Comparison of ENCODE assay signal across 8 cellular contexts in the genomic region with DNA sequence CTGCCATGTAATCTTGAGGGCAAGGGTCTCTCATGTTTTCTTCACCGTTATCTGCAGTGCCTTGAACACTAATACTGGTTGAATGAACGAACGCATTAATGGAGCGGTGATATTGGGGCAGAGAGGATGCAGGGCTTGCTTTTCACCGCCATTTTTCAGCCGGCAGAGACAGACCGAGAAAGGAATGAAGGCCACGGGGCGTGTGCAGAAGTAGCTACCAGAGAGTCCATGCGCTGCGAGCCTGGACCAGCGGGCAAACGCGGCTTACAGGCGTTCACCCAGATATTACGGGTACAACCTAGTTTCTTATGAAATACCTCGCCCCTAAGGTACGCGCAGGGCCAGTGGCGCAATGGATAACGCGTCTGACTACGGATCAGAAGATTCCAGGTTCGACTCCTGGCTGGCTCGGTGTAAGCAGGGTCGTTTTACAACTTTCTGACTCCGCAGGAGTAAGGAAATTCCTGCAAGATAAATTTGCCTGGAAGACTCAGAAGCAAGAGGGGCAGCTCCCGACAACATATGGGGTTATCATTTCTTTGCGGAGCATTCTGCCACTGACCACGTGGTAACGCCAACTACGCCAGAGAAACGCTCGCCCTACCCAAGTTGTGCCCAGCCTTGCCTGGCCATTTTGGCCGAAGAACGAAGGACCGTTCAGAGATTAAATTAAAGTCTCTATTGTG. TPM values are rescaled to one million over a fixed set of nuclear protein-coding genes. Genes with fewer than 3 reads are reported as not detected.
DNase-seq lines count a peak whose midpoint lies in the region; FAIRE-seq and TF ChIP-seq lines count a peak whose summit lies in the region.

No MANE protein-coding gene starts in this region.

- intact Hi-C loops in testis (cut with DNase I; ENCODE audit: low total_unique reads): no loop called here

- H3K4me3 ChIP-seq in NB4 (ENCODE audit: low read depth, low read length) (peak overlapping the region; percentile 80), osteoblast (ENCODE audit: insufficient read depth, low read length) (peak overlapping the region; percentile 87), testis (peak overlapping the region; percentile 71 to 89)

- H3K27me3 Mint-ChIP-seq in HFFc6 (ENCODE audit: insufficient read depth) (peaks cover 7% of the 10 kb centered on the region), glutamatergic neuron (ENCODE audit: unreplicated experiment) (peaks cover 26% of the 10 kb centered on the region)

- DNase-seq in HFFc6 (peak; percentile 99), NB4 (ENCODE audit: low read depth) (peak; percentile 96), SK-N-DZ (ENCODE audit: low spot score) (peak; percentile 94), glutamatergic neuron (peak; percentile 80), osteoblast (ENCODE audit: insufficient read length, low spot score, missing footprints) (peak; percentile 89), testis (peak; percentile 94)
- peak; percentile 84 for DNase-seq in activated naive CD4-positive, alpha-beta T cell treated with anti-CD3 and anti-CD28 coated beads, Interleukin-2, amount 50 U/mL, for 16 hours

- H3K27me3 ChIP-seq in osteoblast (ENCODE audit: insufficient read depth, low read length): no peaks in the 10 kb centered on the region
- H3K27me3 ChIP-seq in testis: no peaks in the 10 kb centered on the region

- H3K9me3 ChIP-seq in osteoblast (ENCODE audit: low read depth, low read length): no peaks in the 10 kb centered on the region
- H3K9me3 ChIP-seq in testis: no peaks in the 10 kb centered on the region

- peak; percentile 93 for FAIRE-seq in G401.6 (lab: Jason Lieb, UNC)

- peaks cover 39% of the 10 kb centered on the region for H3K79me2 ChIP-seq in osteoblast (ENCODE audit: insufficient read depth, low read length)

- peaks cover 22% of the 10 kb centered on the region for H3K36me3 Mint-ChIP-seq in HFFc6 (ENCODE audit: low read depth)
- H3K36me3 Mint-ChIP-seq in glutamatergic neuron (ENCODE audit: unreplicated experiment): no peaks in the 10 kb centered on the region

- H3K4me1 ChIP-seq in osteoblast (ENCODE audit: insufficient read depth, low read length) (peaks cover 22% of the 10 kb centered on the region), testis (peaks cover 30% of the 10 kb centered on the region)

- H3K9me3 Mint-ChIP-seq in HFFc6 (no peaks in the 10 kb centered on the region), glutamatergic neuron (ENCODE audit: unreplicated experiment) (peaks cover 33% of the 10 kb centered on the region)

- H3K27ac Mint-ChIP-seq in HFFc6 (peak overlapping the region; percentile 99), glutamatergic neuron (ENCODE audit: unreplicated experiment) (peak overlapping the region; percentile 89)

- H2AFZ ChIP-seq in osteoblast (ENCODE audit: low read length): peak overlapping the region; percentile 100

- H4K20me1 ChIP-seq in osteoblast (ENCODE audit: insufficient read depth, low read length): peaks cover 3% of the 10 kb centered on the region

- 0 to 1% methylated on average over 35 to 37 of the region's 37 CpGs for WGBS in testis, 2 donors

- H3K4me3 Mint-ChIP-seq in HFFc6: peak overlapping the region; percentile 92
- H3K4me3 Mint-ChIP-seq in glutamatergic neuron (ENCODE audit: unreplicated experiment): peak overlapping the region; percentile 96

- no peak for TF ChIP-seq CTCF in HFFc6 (IDR thresholded peaks at IDR 0.05)
- no peak for TF ChIP-seq CTCF in NB4 (IDR thresholded peaks at IDR 0.05; ENCODE audit: low read depth, low read length)
- TF ChIP-seq CTCF in glutamatergic neuron (IDR thresholded peaks at IDR 0.05; ENCODE audit: partially characterized antibody, unreplicated experiment): no peak
- TF ChIP-seq CTCF in osteoblast (IDR thresholded peaks at IDR 0.05; ENCODE audit: extremely low read depth, low read depth, low read length): no peak
- TF ChIP-seq CTCF in testis (IDR thresholded peaks at IDR 0.05): no peak

- TF ChIP-seq POLR2A in NB4 (IDR thresholded peaks at IDR 0.05; ENCODE audit: extremely low read depth, insufficient read length) (no peak), testis (IDR thresholded peaks at IDR 0.05) (no peak)

- H3K36me3 ChIP-seq in osteoblast (ENCODE audit: insufficient read depth, low read length) (peaks cover 5% of the 10 kb centered on the region), testis (ENCODE audit: low read depth, missing control alignments) (no peaks in the 10 kb centered on the region)

- H3K27ac ChIP-seq in osteoblast (ENCODE audit: low read depth, low read length) (peak overlapping the region; percentile 87), testis (peak overlapping the region; percentile 92 to 96)

- peak overlapping the region; percentile 92 for H3K4me2 ChIP-seq in osteoblast (ENCODE audit: insufficient read depth, low read length)

- peaks cover 59% of the 10 kb centered on the region for H3K4me1 Mint-ChIP-seq in HFFc6 (ENCODE audit: low read depth)
- H3K4me1 Mint-ChIP-seq in glutamatergic neuron (ENCODE audit: low read depth, unreplicated experiment): peaks cover 26% of the 10 kb centered on the region

RNA-seq across cellular contexts. Expression of a gene that starts 0.9 kb away (rescaled TPM):
- total RNA-seq in HFFc6 (2021; fragmentation: NEBNext Ultra II Directional; extraction: Animal tissue kit (Norgen Biotek cat#: 25700)): 10 to 100 TPM; 42.6 to 55.7 (median 51.8) TPM
- 128 and 134 TPM in 2 replicates for polyA plus RNA-seq in SK-N-DZ (2014; cell fraction: cytosol; rRNA removed)
- 60.1 and 87.1 TPM in 2 replicates for polyA plus RNA-seq in SK-N-DZ (2014; cell fraction: nucleus; rRNA removed)
- total RNA-seq in glutamatergic neuron (ENCODE audit: unreplicated experiment) (56.9 TPM), osteoblast (62.2 and 64.5 TPM in 2 replicates), testis (10 to 100 TPM; 69.4 to 74.8 TPM)
- 72.2 TPM for polyA plus RNA-seq in testis (ENCODE audit: insufficient read depth, low read depth, low replicate concordance)

RNA-seq across cellular contexts. Expression of a gene that starts 37.2 kb away (rescaled TPM):
- total RNA-seq in HFFc6 (2021; fragmentation: NEBNext Ultra II Directional; extraction: Animal tissue kit (Norgen Biotek cat#: 25700)): not detected
- polyA plus RNA-seq in SK-N-DZ (2014; cell fraction: cytosol; rRNA removed): 0.03 and 0.16 TPM in 2 replicates
- 0.17 TPM in 1 of 2 replicates, not detected in the other for polyA plus RNA-seq in SK-N-DZ (2014; cell fraction: nucleus; rRNA removed)
- total RNA-seq in glutamatergic neuron (ENCODE audit: unreplicated experiment) (not detected), osteoblast (under 0.01 TPM in 2 replicates), testis (under 1 TPM; 0.31 TPM)
- polyA plus RNA-seq in testis (ENCODE audit: insufficient read depth, low read depth, low replicate concordance): 0.30 TPM

RNA-seq across cellular contexts. Expression of a gene that starts 59.5 kb away (rescaled TPM):
- total RNA-seq in HFFc6 (2021; fragmentation: NEBNext Ultra II Directional; extraction: Animal tissue kit (Norgen Biotek cat#: 25700)): 10 to 100 TPM; 14.2 to 17.2 (median 15.5) TPM
- 24.2 and 28.6 TPM in 2 replicates for polyA plus RNA-seq in SK-N-DZ (2014; cell fraction: cytosol; rRNA removed)
- polyA plus RNA-seq in SK-N-DZ (2014; cell fraction: nucleus; rRNA removed): 17.9 and 18.7 TPM in 2 replicates
- total RNA-seq in glutamatergic neuron (ENCODE audit: unreplicated experiment) (15.9 TPM), osteoblast (11.2 and 11.6 TPM in 2 replicates), testis (10 to 100 TPM; 18.9 to 23.6 TPM)
- 17.0 TPM for polyA plus RNA-seq in testis (ENCODE audit: insufficient read depth, low read depth, low replicate concordance)

Comparison
In these comparisons a context has a peak if more than half of its experiments do, and no peak if none do; other contexts are left out.
1. Peak in every context shown above with its lines: DNase-seq, H3K4me3 ChIP-seq and H3K27ac ChIP-seq.